18 cellular contexts compared by ENCODE assay signal in genomic region chr7:4025211-4025610, GRCh38.
"Had no signal": no experiment of that assay in that cellular context is flagged by ENCODE, and none has a peak within 500 bp of the region (broad histone marks: within the 10 kb centered on the region; RNA-seq: fewer than 3 reads in every experiment).

No MANE protein-coding gene starts in this region.

- H3K27ac Mint-ChIP-seq: dendritic cell treated with granulocyte-macrophage colony-stimulating factor and Interleukin-4, amounts not matched to agents 40 ng/mL and 50 ng/mL, for 4 days; memory B cell; mesothelial cell of epicardium; natural killer cell; stimulated activated effector memory CD8-positive, alpha-beta T cell treated with anti-CD3 and anti-CD28 coated beads, Interleukin-12 subunit alpha, Interleukin-12 subunit beta, amount 100 ng/mL, for 72 hours had no signal

- DNase-seq: heart right ventricle; left lung; lower lobe of right lung; natural killer cell; occipital lobe; pancreas; retina; right lobe of liver; stimulated activated CD4-positive, alpha-beta T cell treated with anti-CD3 and anti-CD28 coated beads, Interleukin-4, amount 100 ng/mL, for 1 hour; stimulated activated CD8-positive, alpha-beta memory T cell treated with anti-CD3 and anti-CD28 coated beads, Interleukin-4, amount 100 ng/mL, for 48 hours; stimulated activated naive CD8-positive, alpha-beta T cell treated with anti-CD3 and anti-CD28 coated beads, Interleukin-15, Interleukin-2, amounts not matched to agents 100 U/mL and 50 U/mL, for 24 hours; transverse colon had no signal

- H3K36me3 Mint-ChIP-seq: natural killer cell; stimulated activated effector memory CD8-positive, alpha-beta T cell treated with anti-CD3 and anti-CD28 coated beads, Interleukin-12 subunit alpha, Interleukin-12 subunit beta, amount 100 ng/mL, for 72 hours had no signal

- H3K9me3 Mint-ChIP-seq: natural killer cell had no signal

- H3K4me1 Mint-ChIP-seq: memory B cell; natural killer cell; stimulated activated effector memory CD8-positive, alpha-beta T cell treated with anti-CD3 and anti-CD28 coated beads, Interleukin-12 subunit alpha, Interleukin-12 subunit beta, amount 100 ng/mL, for 72 hours had no signal

- ATAC-seq: heart right ventricle; left lung; lower lobe of right lung; natural killer cell; right lobe of liver; stimulated activated effector memory CD8-positive, alpha-beta T cell treated with anti-CD3 and anti-CD28 coated beads, Interleukin-12 subunit alpha, Interleukin-12 subunit beta, amount 100 ng/mL, for 72 hours; stimulated activated naive CD8-positive, alpha-beta T cell treated with anti-CD3 and anti-CD28 coated beads, Interleukin-15, Interleukin-2, amounts not matched to agents 100 U/mL and 50 U/mL, for 24 hours had no signal

- H3K4me3 Mint-ChIP-seq: dendritic cell treated with granulocyte-macrophage colony-stimulating factor and Interleukin-4, amounts not matched to agents 40 ng/mL and 50 ng/mL, for 4 days; memory B cell; mesothelial cell of epicardium; natural killer cell; stimulated activated effector memory CD8-positive, alpha-beta T cell treated with anti-CD3 and anti-CD28 coated beads, Interleukin-12 subunit alpha, Interleukin-12 subunit beta, amount 100 ng/mL, for 72 hours had no signal

- H3K27me3 Mint-ChIP-seq: dendritic cell treated with granulocyte-macrophage colony-stimulating factor and Interleukin-4, amounts not matched to agents 40 ng/mL and 50 ng/mL, for 4 days had no signal

- FAIRE-seq: frontal cortex, islet of Langerhans, pancreas had no signal
